ENCODE assay signal across 27 cellular contexts in the genomic region with DNA sequence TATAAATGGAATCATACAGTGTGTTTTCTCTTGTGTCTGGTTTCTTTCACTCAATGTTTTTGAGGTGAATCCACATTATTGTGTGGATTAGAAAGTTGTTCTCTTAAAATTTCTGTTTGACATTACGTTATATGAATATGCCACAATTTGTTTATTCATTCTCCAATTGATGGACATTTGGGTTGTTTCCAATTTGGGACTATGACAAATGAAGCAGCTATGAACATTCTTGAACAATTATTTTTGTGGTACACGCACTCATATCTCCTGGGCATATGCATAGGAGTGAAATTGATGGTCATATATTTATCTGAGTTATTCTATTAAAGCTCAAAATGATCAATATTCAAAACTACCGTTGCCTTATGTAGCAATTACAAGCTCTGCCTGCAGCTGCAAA.
"Had no signal": no experiment of that assay in that cellular context is flagged by ENCODE, and none has a peak within 500 bp of the region (broad histone marks: within the 10 kb centered on the region; RNA-seq: fewer than 3 reads in every experiment).

No MANE protein-coding gene starts in this region.

- H3K4me1 ChIP-seq: testis, uterus had no signal

- H3K9me3 ChIP-seq: stomach, suprapubic skin, testis, thoracic aorta, thyroid gland, tibial artery, tibial nerve, transverse colon, upper lobe of left lung, upper lobe of right lung, uterus, vagina had no signal

- H3K36me3 ChIP-seq: stomach, suprapubic skin, thoracic aorta, thyroid gland, tibial artery, tibial nerve, transverse colon, upper lobe of left lung, upper lobe of right lung, uterus, vagina had no signal

- ATAC-seq: stimulated activated effector memory CD8-positive, alpha-beta T cell treated with anti-CD3 and anti-CD28 coated beads, Interleukin-12 subunit alpha, Interleukin-12 subunit beta, amount 100 ng/mL, for 72 hours; stimulated activated memory B cell treated with anti-CD40 and anti-IgM and Interleukin-4, amounts not matched to agents 10 μg/mL and 1 μg/mL and 100 μg/mL, for 72 hours; stimulated activated naive CD8-positive, alpha-beta T cell treated with anti-CD3 and anti-CD28 coated beads, Interleukin-15, amount 100 ng/mL, for 72 hours; stimulated activated naive CD8-positive, alpha-beta T cell treated with anti-CD3 and anti-CD28 coated beads, Interleukin-15, Interleukin-2, amounts not matched to agents 100 U/mL and 50 U/mL, for 24 hours; upper lobe of right lung had no signal

- H3K4me3 ChIP-seq: stomach, suprapubic skin, testis, thoracic aorta, thyroid gland, tibial artery, tibial nerve, transverse colon, upper lobe of left lung, upper lobe of right lung, uterus, vagina had no signal

- H3K27ac ChIP-seq: stomach, suprapubic skin, testis, thoracic aorta, thyroid gland, tibial artery, tibial nerve, transverse colon, upper lobe of left lung, upper lobe of right lung, uterus, vagina had no signal

- DNase-seq: stimulated activated CD4-positive, alpha-beta T cell treated with anti-CD3 and anti-CD28 coated beads, Interleukin-2, amount 100 ng/mL, for 48 hours; stimulated activated CD4-positive, alpha-beta T cell treated with anti-CD3 and anti-CD28 coated beads, Interleukin-4, amount 100 ng/mL, for 1 hour; stimulated activated CD4-positive, alpha-beta T cell treated with anti-CD3 and anti-CD28 coated beads, Interleukin-4, amount 100 ng/mL, for 24 hours; stimulated activated CD4-positive, alpha-beta T cell treated with anti-CD3 and anti-CD28 coated beads, Interleukin-4, amount 100 ng/mL, for 4 hours; stimulated activated CD8-positive, alpha-beta memory T cell treated with anti-CD3 and anti-CD28 coated beads, Interleukin-4, amount 100 ng/mL, for 48 hours; stimulated activated naive B cell treated with anti-CD40 and anti-IgM and Interleukin-4, amounts not matched to agents 10 μg/mL and 1 μg/mL and 100 μg/mL, for 72 hours; stimulated activated naive CD4-positive, alpha-beta T cell; stimulated activated naive CD4-positive, alpha-beta T cell treated with Interleukin-2 at 50 U/mL for 16 hours; stimulated activated naive CD8-positive, alpha-beta T cell treated with anti-CD3 and anti-CD28 coated beads, Interleukin-15, amount 100 ng/mL, for 72 hours; stimulated activated naive CD8-positive, alpha-beta T cell treated with anti-CD3 and anti-CD28 coated beads, Interleukin-15, Interleukin-2, amounts not matched to agents 100 U/mL and 50 U/mL, for 24 hours; stomach; substantia nigra; testis; thyroid gland; tibial artery; transverse colon; trophoblast cell; upper lobe of left lung; upper lobe of right lung; uterus had no signal

- FAIRE-seq: urothelium cell line had no signal

- H3K27me3 ChIP-seq: suprapubic skin, testis, thyroid gland, tibial artery, tibial nerve, transverse colon, upper lobe of left lung, upper lobe of right lung, uterus, vagina had no signal
